15 cellular contexts compared by ENCODE assay signal in the genomic region with DNA sequence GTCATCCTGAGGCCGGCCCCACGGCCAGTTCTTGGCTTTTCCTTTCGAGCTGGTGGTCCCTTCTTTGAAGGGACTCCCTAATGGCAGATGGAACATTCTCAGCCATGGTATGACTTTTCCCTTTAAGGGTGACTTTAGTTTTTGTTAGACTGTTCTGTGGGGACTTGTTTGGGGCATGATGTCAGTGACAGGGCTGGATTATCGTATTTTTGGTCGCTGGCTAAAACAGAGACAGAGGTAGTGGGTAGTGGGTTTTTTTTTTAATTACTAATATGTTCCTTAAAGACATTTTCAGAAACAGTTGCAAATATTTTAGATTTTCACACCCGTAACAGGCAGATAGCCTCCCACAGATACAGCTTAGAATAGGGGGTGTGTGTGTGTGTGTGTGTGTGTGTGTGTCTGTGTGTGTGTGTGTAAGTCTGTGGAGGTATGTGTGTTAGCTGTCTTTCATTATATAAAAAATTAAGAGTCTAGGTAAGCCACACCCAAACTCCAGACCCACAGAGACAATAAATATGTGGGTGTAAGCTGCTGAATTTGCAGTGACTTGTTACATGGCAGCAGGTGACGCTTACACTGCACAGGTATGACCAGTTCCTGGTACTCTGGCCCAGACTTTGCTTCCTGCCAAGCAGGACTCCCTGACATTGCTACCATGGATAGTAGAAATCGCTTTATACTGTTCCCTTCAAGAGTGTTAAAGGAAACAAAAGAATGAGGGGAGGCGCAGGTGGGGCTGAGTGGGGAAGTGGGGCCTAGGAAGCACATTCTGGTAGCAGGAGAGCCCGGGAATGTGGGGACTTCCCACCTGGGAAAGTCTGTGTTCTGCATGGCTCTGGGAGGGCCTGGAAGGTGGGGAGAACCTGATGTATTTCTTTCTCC. TPM values are rescaled to one million over a fixed set of nuclear protein-coding genes. Genes with fewer than 3 reads are reported as not detected.
DNase-seq lines count a peak whose midpoint lies in the region; ATAC-seq and TF ChIP-seq lines count a peak whose summit lies in the region.
"Had no signal": no experiment of that assay in that cellular context is flagged by ENCODE, and none has a peak within 500 bp of the region (broad histone marks: within the 10 kb centered on the region; RNA-seq: fewer than 3 reads in every experiment).

No MANE protein-coding gene starts in this region.

- intact Hi-C loops in activated CD8-positive, alpha-beta T cell treated with anti-CD3 and anti-CD28 coated beads for 36 hours (cut with micrococcal nuclease) = no loop called here
- intact Hi-C loops in psoas muscle (cut with DNase I) (no loop called here), Right ventricle myocardium inferior (cut with DNase I) (no loop called here)

- no peaks in the 10 kb centered on the region for H3K9me3 Mint-ChIP-seq in H9
- no peaks in the 10 kb centered on the region for H3K9me3 Mint-ChIP-seq in activated CD8-positive, alpha-beta T cell treated with anti-CD3 and anti-CD28 coated beads for 36 hours
- no peaks in the 10 kb centered on the region for H3K9me3 Mint-ChIP-seq in effector memory CD8-positive, alpha-beta T cell

- H3K56ac ChIP-seq in H9 (ENCODE audit: insufficient read length, low read depth, low read length) = no peak overlapping the region

- H2BK5ac ChIP-seq in H9 (ENCODE audit: insufficient read length, low read length) = no peak overlapping the region
- H2BK5ac ChIP-seq in trophoblast cell (ENCODE audit: low read depth, low read length, poor library complexity) = no peak overlapping the region

- peaks cover 51 to 59% of the 10 kb centered on the region in 2 experiments for H3K4me1 Mint-ChIP-seq in H9
- peaks cover 96% of the 10 kb centered on the region for H3K4me1 Mint-ChIP-seq in activated CD8-positive, alpha-beta T cell treated with anti-CD3 and anti-CD28 coated beads for 36 hours (ENCODE audit: low read depth)
- peaks cover 77 to 92% of the 10 kb centered on the region in 2 donors for H3K4me1 Mint-ChIP-seq in effector memory CD8-positive, alpha-beta T cell (ENCODE audit: low read depth in 2 of 2)

- H3K9ac ChIP-seq in H9 (ENCODE audit: extremely low read depth, insufficient read length, low read length) (no peak overlapping the region), trophoblast cell (ENCODE audit: low read length) (no peak overlapping the region)

- H2AK5ac ChIP-seq in H9 (ENCODE audit: insufficient read length, low read length) (no peak overlapping the region), trophoblast cell (ENCODE audit: low read length) (no peak overlapping the region)

- POLR2A ChIA-PET in activated CD8-positive, alpha-beta T cell treated with anti-CD3 and anti-CD28 coated beads for 36 hours (lab: Charles Lee) = interaction anchor here (0.6 to 1.3 kb wide), 4 partner anchors 11 to 24 kb away, joined by 3 to 4 read pairs (median 3); no protein-coding TSS in a partner anchor

- peaks cover 3% of the 10 kb centered on the region; the same call in 1 of the 2 replicates for H3K4me1 ChIP-seq in H9 (ENCODE audit: insufficient read depth, low read length)
- peaks cover 4% of the 10 kb centered on the region in 2 experiments for H3K4me1 ChIP-seq in trophoblast cell (ENCODE audit: control insufficient read depth in 1 of 2, insufficient read depth in 2 of 2, low read length in 2 of 2)
- peaks cover 37% of the 10 kb centered on the region for H3K4me1 ChIP-seq in psoas muscle
- H3K4me1 ChIP-seq: HAP-1, SJSA1 had no signal

- TF ChIP-seq CTCF in H9 (conservative IDR thresholded peaks at IDR 0.05) (no peak), psoas muscle (IDR thresholded peaks at IDR 0.05) (no peak)
- no peak for TF ChIP-seq CTCF in activated CD8-positive, alpha-beta T cell treated with anti-CD3 and anti-CD28 coated beads for 36 hours (IDR thresholded peaks at IDR 0.05)

- H3T11ph ChIP-seq in H9 (ENCODE audit: low read length) = no peak overlapping the region

- peaks cover 0 to 7% (median 0%) of the 10 kb centered on the region in 3 experiments; a peak in 2 of 7 replicates for H3K36me3 Mint-ChIP-seq in H9 (ENCODE audit: insufficient read depth in 1 of 3, low read depth in 3 of 3)
- H3K36me3 Mint-ChIP-seq in activated CD8-positive, alpha-beta T cell treated with anti-CD3 and anti-CD28 coated beads for 36 hours (ENCODE audit: low read depth) = peaks cover 51% of the 10 kb centered on the region
- peaks cover 29% of the 10 kb centered on the region for H3K36me3 Mint-ChIP-seq in effector memory CD8-positive, alpha-beta T cell (ENCODE audit: insufficient read depth)

- no peak overlapping the region for H2AFZ ChIP-seq in H9 (ENCODE audit: low read length)
- H2AFZ ChIP-seq in trophoblast cell (ENCODE audit: insufficient read depth, low read length, poor library complexity) = no peak overlapping the region

- H3K4me3 ChIP-seq in trophoblast cell (ENCODE audit: low read depth, low read length) (no peak overlapping the region), psoas muscle (no peak overlapping the region)
- H3K4me3 ChIP-seq: adrenal gland, coronary artery, HAP-1, SJSA1 had no signal

- H3K27ac ChIP-seq in H9 (ENCODE audit: insufficient read length, low read depth, low read length) (no peak overlapping the region), trophoblast cell (ENCODE audit: low read depth, low read length) (no peak overlapping the region), psoas muscle (no peak overlapping the region)
- H3K27ac ChIP-seq: adrenal gland, coronary artery, SJSA1 had no signal

- no peaks in the 10 kb centered on the region for H3K23me2 ChIP-seq in H9 (ENCODE audit: insufficient read length, low read depth, low read length, poor library complexity, severe bottlenecking)

- H4K91ac ChIP-seq in H9 (ENCODE audit: insufficient read length, low read depth, low read length) (no peak overlapping the region), trophoblast cell (ENCODE audit: low read depth, low read length) (no peak overlapping the region)

- H3K79me1 ChIP-seq in H9 (ENCODE audit: insufficient read depth, low read depth, low read length, poor library complexity, severe bottlenecking) (peaks cover 13% of the 10 kb centered on the region), trophoblast cell (ENCODE audit: low read length) (no peaks in the 10 kb centered on the region)

- WGBS in H9 (ENCODE audit: extremely low coverage, insufficient read length, low lambda C conversion rate) = no CpG with 5 or more reads among the region's 10 CpGs
- WGBS in trophoblast cell (ENCODE audit: extremely low coverage, insufficient coverage, insufficient read length) = no CpG with 5 or more reads among the region's 10 CpGs
- 85 to 92% (median 88%) methylated on average over 10 of the region's 10 CpGs for WGBS in psoas muscle, 3 donors

- no peak overlapping the region for H3K4me2 ChIP-seq in H9 (ENCODE audit: insufficient read depth, insufficient read length, low read length)
- H3K4me2 ChIP-seq in trophoblast cell (ENCODE audit: low read length) = no peak overlapping the region

- no peak overlapping the region for H2BK15ac ChIP-seq in H9 (ENCODE audit: low read depth, low read length)

- H3K18ac ChIP-seq in H9 (ENCODE audit: insufficient read length, low read depth, low read length) = no peak overlapping the region
- H3K18ac ChIP-seq in trophoblast cell (ENCODE audit: low read length) = no peak overlapping the region

- DNase-seq in H9 = no peak
- DNase-seq in activated CD8-positive, alpha-beta T cell treated with anti-CD3 and anti-CD28 coated beads for 36 hours = no peak
- no peak for DNase-seq in effector memory CD8-positive, alpha-beta T cell
- DNase-seq in trophoblast cell = no peak
- no peak for DNase-seq in psoas muscle
- no peak for DNase-seq in Right ventricle myocardium inferior (ENCODE audit: missing footprints)
- DNase-seq: adrenal gland; GDM1; NK-92 treated with Interleukin-12 subunit alpha and Interleukin-12 subunit beta, amount 100 ng/mL, for 24 hours; right cardiac atrium had no signal

- ATAC-seq in activated CD8-positive, alpha-beta T cell treated with anti-CD3 and anti-CD28 coated beads for 36 hours = peak; percentile 34
- ATAC-seq in effector memory CD8-positive, alpha-beta T cell (replicated peaks) = peak; percentile 76
- no peak for ATAC-seq in psoas muscle
- no peak for ATAC-seq in HG03520 (IDR thresholded peaks at IDR 0.05; ENCODE audit: unreplicated experiment)
- no peak for ATAC-seq in HG03097 (IDR thresholded peaks at IDR 0.05; ENCODE audit: low FRiP score, unreplicated experiment)
- no peak for ATAC-seq in Right ventricle myocardium inferior
- ATAC-seq: right cardiac atrium had no signal

- H3K79me2 ChIP-seq in H9 (ENCODE audit: insufficient read depth, low read length) (peaks cover 18% of the 10 kb centered on the region; the same call in 1 of the 2 replicates), trophoblast cell (ENCODE audit: control insufficient read depth, insufficient read depth, low read length, poor library complexity) (peaks cover 8% of the 10 kb centered on the region)

- no peak overlapping the region for H3K23ac ChIP-seq in H9 (ENCODE audit: insufficient read length, low read depth, low read length)
- H3K23ac ChIP-seq in trophoblast cell (ENCODE audit: low read length) = no peak overlapping the region

- no peak overlapping the region for H4K8ac ChIP-seq in H9 (replicated peaks; ENCODE audit: insufficient read length, low read depth, low read length)
- no peak overlapping the region for H4K8ac ChIP-seq in trophoblast cell (ENCODE audit: low read depth, low read length)

- peaks cover 8% of the 10 kb centered on the region in 2 experiments for H3K36me3 ChIP-seq in trophoblast cell (ENCODE audit: control insufficient read depth in 1 of 2, insufficient read depth in 2 of 2, low read length in 2 of 2)
- H3K36me3 ChIP-seq in psoas muscle (ENCODE audit: insufficient read depth in 1 of 2, low read depth in 1 of 2) = no peaks in the 10 kb centered on the region
- H3K36me3 ChIP-seq: adrenal gland, HAP-1 had no signal

- no peaks in the 10 kb centered on the region for H3K27me3 ChIP-seq in H9 (ENCODE audit: insufficient read depth, low read length)
- H3K27me3 ChIP-seq in trophoblast cell (ENCODE audit: insufficient read depth, low read length) = no peaks in the 10 kb centered on the region
- no peaks in the 10 kb centered on the region for H3K27me3 ChIP-seq in psoas muscle (ENCODE audit: insufficient read depth in 3 of 3, low read length in 2 of 3)
- H3K27me3 ChIP-seq: adrenal gland, SJSA1 had no signal

- H2BK120ac ChIP-seq in H9 (ENCODE audit: low read depth, low read length, poor library complexity, severe bottlenecking) (no peak overlapping the region), trophoblast cell (ENCODE audit: insufficient read depth, low read length, poor library complexity) (no peak overlapping the region)

- H3K4me3 Mint-ChIP-seq in H9 = no peak overlapping the region
- H3K4me3 Mint-ChIP-seq in activated CD8-positive, alpha-beta T cell treated with anti-CD3 and anti-CD28 coated beads for 36 hours = no peak overlapping the region
- peak overlapping the region; percentile 17 to 50 for H3K4me3 Mint-ChIP-seq in effector memory CD8-positive, alpha-beta T cell

- no peak overlapping the region for H2BK20ac ChIP-seq in H9 (ENCODE audit: low read depth, low read length, poor library complexity, severe bottlenecking)

- no peak overlapping the region for H4K5ac ChIP-seq in H9 (ENCODE audit: insufficient read length, low read depth, low read length)

- peak overlapping the region in 2 of 3 experiments; percentile 65 to 77; a peak in 4 of 7 replicates for H3K27ac Mint-ChIP-seq in H9
- peak overlapping the region; percentile 74 for H3K27ac Mint-ChIP-seq in activated CD8-positive, alpha-beta T cell treated with anti-CD3 and anti-CD28 coated beads for 36 hours
- peak overlapping the region; percentile 82 to 90 for H3K27ac Mint-ChIP-seq in effector memory CD8-positive, alpha-beta T cell

- H3K14ac ChIP-seq in H9 (ENCODE audit: insufficient read depth, low read length) (no peak overlapping the region), trophoblast cell (ENCODE audit: low read length) (no peak overlapping the region)

- peaks cover 2% of the 10 kb centered on the region for H4K20me1 ChIP-seq in H9 (ENCODE audit: control insufficient read depth, insufficient read depth, insufficient read length)

- CTCF ChIA-PET in activated CD8-positive, alpha-beta T cell treated with anti-CD3 and anti-CD28 coated beads for 36 hours (lab: Charles Lee) = interaction anchor here (1.2 to 3.4 kb wide), 3 partner anchors 12 to 21 kb away, joined by 3 to 10 read pairs (median 4); no protein-coding TSS in a partner anchor

- H4K12ac ChIP-seq in trophoblast cell (ENCODE audit: low read depth, low read length) = no peak overlapping the region

- no peak overlapping the region for H3K4ac ChIP-seq in H9 (ENCODE audit: low read depth, low read length)
- peak overlapping the region; percentile 33 for H3K4ac ChIP-seq in trophoblast cell (ENCODE audit: low read depth, low read length)

- H2BK12ac ChIP-seq in H9 (ENCODE audit: insufficient read length, low read depth, low read length) (no peak overlapping the region), trophoblast cell (ENCODE audit: low read length) (no peak overlapping the region)

- no peaks in the 10 kb centered on the region for H3K27me3 Mint-ChIP-seq in H9 (ENCODE audit: low read depth)
- H3K27me3 Mint-ChIP-seq in activated CD8-positive, alpha-beta T cell treated with anti-CD3 and anti-CD28 coated beads for 36 hours = no peaks in the 10 kb centered on the region
- no peaks in the 10 kb centered on the region for H3K27me3 Mint-ChIP-seq in effector memory CD8-positive, alpha-beta T cell

- H3K9me3 ChIP-seq in H9 (ENCODE audit: control insufficient read depth, low read depth, low read length) (no peaks in the 10 kb centered on the region), trophoblast cell (ENCODE audit: insufficient read depth, low read depth, low read length) (no peaks in the 10 kb centered on the region), psoas muscle (no peaks in the 10 kb centered on the region)
- H3K9me3 ChIP-seq: adrenal gland, HAP-1, SJSA1 had no signal

RNA-seq across cellular contexts. Expression of a gene that starts 20.9 kb away (rescaled TPM):
- total RNA-seq in H9 (2021) (49.2 and 51.0 TPM in 2 replicates), psoas muscle (10 to 100 TPM; 33.9 to 53.1 (median 41.1) TPM), Right ventricle myocardium inferior (32.9 TPM)
- 10 to 100 TPM; 68.3 to 69.7 TPM for total RNA-seq in activated CD8-positive, alpha-beta T cell treated with anti-CD3 and anti-CD28 coated beads for 36 hours
- 48.7 and 51.4 TPM in 2 replicates for polyA plus RNA-seq in trophoblast cell (2013)
- 100 to 1,000 TPM in 1 of 3 donors, 10 to 100 TPM in 2; 26.5 to 111 (median 39.6) TPM for polyA plus RNA-seq in psoas muscle

Comparison
In these comparisons a context has a peak if more than half of its experiments do, and no peak if none do; other contexts are left out.
1. H3K4me3 Mint-ChIP-seq: peak in effector memory CD8-positive, alpha-beta T cell (2 of 2); none in H9 (0 of 2) and activated CD8-positive, alpha-beta T cell treated with anti-CD3 and anti-CD28 coated beads for 36 hours (single experiment).
2. ATAC-seq: peak in activated CD8-positive, alpha-beta T cell treated with anti-CD3 and anti-CD28 coated beads for 36 hours (single experiment) and effector memory CD8-positive, alpha-beta T cell (single experiment); none in psoas muscle (0 of 4), HG03520 (single experiment), HG03097 (single experiment) and Right ventricle myocardium inferior (single experiment).
3. Peak in every context shown above with its lines, with median percentiles within 50 percentile points of each other: H3K27ac Mint-ChIP-seq.